8 cellular contexts compared by ENCODE assay signal in the genomic region with DNA sequence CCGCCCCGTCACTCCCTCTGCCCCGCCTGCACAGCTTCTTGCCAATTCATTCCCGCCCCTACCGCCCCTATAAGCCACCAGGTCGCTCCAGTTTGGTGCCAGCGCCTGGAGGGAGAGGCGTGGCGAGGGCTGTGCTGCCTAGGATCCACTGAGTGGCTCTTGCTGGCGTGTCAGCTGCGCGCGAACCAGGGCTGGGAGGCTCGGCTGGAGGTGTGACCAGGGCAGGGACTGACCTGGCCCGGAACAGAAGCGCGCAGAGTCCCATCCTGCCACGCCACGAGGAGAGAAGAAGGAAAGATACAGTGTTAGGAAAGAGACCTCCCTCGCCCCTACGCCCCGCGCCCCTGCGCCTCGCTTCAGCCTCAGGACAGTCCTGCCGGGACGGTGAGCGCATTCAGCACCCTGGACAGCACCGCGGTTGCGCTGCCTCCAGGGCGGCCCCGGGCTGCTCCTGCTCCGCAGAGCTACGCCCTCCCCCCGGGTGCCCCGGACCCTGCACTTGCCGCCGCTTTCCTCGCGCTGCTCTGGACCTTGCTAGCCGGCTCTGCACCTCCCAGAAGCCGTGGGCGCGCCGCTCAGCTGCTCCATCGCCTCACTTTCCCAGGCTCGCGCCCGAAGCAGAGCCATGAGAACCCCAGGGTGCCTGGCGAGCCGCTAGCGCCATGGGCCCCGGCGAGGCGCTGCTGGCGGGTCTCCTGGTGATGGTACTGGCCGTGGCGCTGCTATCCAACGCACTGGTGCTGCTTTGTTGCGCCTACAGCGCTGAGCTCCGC. TPM values are rescaled to one million over a fixed set of nuclear protein-coding genes. Genes with fewer than 3 reads are reported as not detected.
DNase-seq lines count a peak whose midpoint lies in the region; ATAC-seq and TF ChIP-seq lines count a peak whose summit lies in the region.

A gene with protein sequence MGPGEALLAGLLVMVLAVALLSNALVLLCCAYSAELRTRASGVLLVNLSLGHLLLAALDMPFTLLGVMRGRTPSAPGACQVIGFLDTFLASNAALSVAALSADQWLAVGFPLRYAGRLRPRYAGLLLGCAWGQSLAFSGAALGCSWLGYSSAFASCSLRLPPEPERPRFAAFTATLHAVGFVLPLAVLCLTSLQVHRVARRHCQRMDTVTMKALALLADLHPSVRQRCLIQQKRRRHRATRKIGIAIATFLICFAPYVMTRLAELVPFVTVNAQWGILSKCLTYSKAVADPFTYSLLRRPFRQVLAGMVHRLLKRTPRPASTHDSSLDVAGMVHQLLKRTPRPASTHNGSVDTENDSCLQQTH (plus strand): TSS at position 72 of the 773 bp plus-strand sequence. CDS start 591 bp downstream, at position 663.

- H3K27ac ChIP-seq in CD4-positive, alpha-beta memory T cell (ENCODE audit: low read depth, low read length) = no peak within 1 kb of the TSS
- no peak within 1 kb of the TSS for H3K27ac ChIP-seq in body of pancreas

- no peaks in the 10 kb centered on the region for H3K36me3 ChIP-seq in CD4-positive, alpha-beta memory T cell (ENCODE audit: insufficient read depth, low read length)
- no peaks in the 10 kb centered on the region for H3K36me3 ChIP-seq in body of pancreas (replicated peaks in 1 of 2; ENCODE audit: insufficient read depth in 1 of 2, low read depth in 2 of 2)

- H3K4me1 ChIP-seq in CD4-positive, alpha-beta memory T cell (ENCODE audit: insufficient read depth, low read length) = no peaks in the 10 kb centered on the region
- no peaks in the 10 kb centered on the region for H3K4me1 ChIP-seq in body of pancreas

- H3K36me3 Mint-ChIP-seq in CD4-positive, alpha-beta memory T cell = no peaks in the 10 kb centered on the region
- no peaks in the 10 kb centered on the region for H3K36me3 Mint-ChIP-seq in HFFc6 (ENCODE audit: low read depth)

- H3K9me3 ChIP-seq in CD4-positive, alpha-beta memory T cell (ENCODE audit: control insufficient read depth in 1 of 2, low read length in 2 of 2) = no peaks in the 10 kb centered on the region
- H3K9me3 ChIP-seq in body of pancreas = no peaks in the 10 kb centered on the region

- TF ChIP-seq CTCF in body of pancreas (IDR thresholded peaks at IDR 0.05) = no peak
- no peak for TF ChIP-seq CTCF in HFFc6 (IDR thresholded peaks at IDR 0.05)

- ATAC-seq in body of pancreas (peak; percentile 65), left lobe of liver (peak; percentile 87)

- H3K4me1 Mint-ChIP-seq in CD4-positive, alpha-beta memory T cell = no peaks in the 10 kb centered on the region
- H3K4me1 Mint-ChIP-seq in HFFc6 (ENCODE audit: low read depth) = no peaks in the 10 kb centered on the region

- intact Hi-C loops in CD4-positive, alpha-beta memory T cell (cut with micrococcal nuclease) = no loop called here
- intact Hi-C loops in body of pancreas (cut with DNase I) = no loop called here

- H3K27me3 ChIP-seq in CD4-positive, alpha-beta memory T cell (ENCODE audit: insufficient read depth, low read length) = no peaks in the 10 kb centered on the region
- no peaks in the 10 kb centered on the region for H3K27me3 ChIP-seq in body of pancreas

- peaks cover 13 to 22% of the 10 kb centered on the region in 2 donors for H3K27me3 Mint-ChIP-seq in CD4-positive, alpha-beta memory T cell
- peaks cover 46% of the 10 kb centered on the region for H3K27me3 Mint-ChIP-seq in HFFc6 (ENCODE audit: insufficient read depth)

- WGBS in body of pancreas, 2 donors = 5% methylated on average over 8 to 63 of the region's 63 CpGs

- H3K4me3 ChIP-seq in CD4-positive, alpha-beta memory T cell (ENCODE audit: low read length in 2 of 2) = no peak within 1 kb of the TSS
- H3K4me3 ChIP-seq in body of pancreas = no peak within 1 kb of the TSS

- DNase-seq in CD4-positive, alpha-beta memory T cell = peak in 4 of 5 donors; percentile 3 to 16 (median 8)
- DNase-seq in NCI-H2171 (lab: John Stamatoyannopoulos, UW) = peak; percentile 32
- peak; percentile 42 to 64 (median 54) for DNase-seq in body of pancreas
- no peak for DNase-seq in left lobe of liver (ENCODE audit: low spot score)
- DNase-seq in stromal cell of bone marrow (ENCODE audit: low read depth) = peak; percentile 14
- DNase-seq in GDM1 (lab: John Stamatoyannopoulos, UW) = no peak
- no peak for DNase-seq in HFFc6
- no peak for DNase-seq in OCI-M1 (lab: John Stamatoyannopoulos, UW)

- H3K27ac Mint-ChIP-seq in CD4-positive, alpha-beta memory T cell = no peak within 1 kb of the TSS
- H3K27ac Mint-ChIP-seq in HFFc6 = no peak within 1 kb of the TSS

- POLR2A ChIA-PET in CD4-positive, alpha-beta memory T cell (lab: Charles Lee; ENCODE audit: partially characterized antibody) = no interaction called here

- peaks cover 0 to 2% (median 0%) of the 10 kb centered on the region in 8 donors for H3K9me3 Mint-ChIP-seq in CD4-positive, alpha-beta memory T cell
- H3K9me3 Mint-ChIP-seq in HFFc6 = no peaks in the 10 kb centered on the region

- CTCF ChIA-PET in CD4-positive, alpha-beta memory T cell (lab: Charles Lee; ENCODE audit: partially characterized antibody) = no interaction called here

- H3K4me3 Mint-ChIP-seq in CD4-positive, alpha-beta memory T cell = no peak within 1 kb of the TSS
- no peak within 1 kb of the TSS for H3K4me3 Mint-ChIP-seq in HFFc6

- no peak for TF ChIP-seq POLR2A in body of pancreas (IDR thresholded peaks at IDR 0.05)

RNA-seq across cellular contexts. Expression of the gene that starts here (rescaled TPM):
- not detected for total RNA-seq in CD4-positive, alpha-beta memory T cell
- polyA plus RNA-seq in CD4-positive, alpha-beta memory T cell = not detected
- total RNA-seq in body of pancreas (not detected), left lobe of liver (not detected)
- under 1 TPM in 4 of 6 experiments, not detected in 2; 0.05 to 0.14 (median 0.09) TPM for total RNA-seq in HFFc6 (2021; fragmentation: NEBNext Ultra II Directional; extraction: Animal tissue kit (Norgen Biotek cat#: 25700))

Comparison
In these comparisons a context has a peak if more than half of its experiments do, and no peak if none do; other contexts are left out.
1. Peak in DNase-seq in CD4-positive, alpha-beta memory T cell; RNA of the gene not detected or under 1 TPM.
2. Peak in DNase-seq and ATAC-seq in body of pancreas; RNA of the gene not detected or under 1 TPM.
3. Peak in ATAC-seq in left lobe of liver; RNA of the gene not detected or under 1 TPM.
4. DNase-seq: peak in NCI-H2171 (single experiment) and stromal cell of bone marrow (single experiment); none in left lobe of liver (single experiment), GDM1 (single experiment), HFFc6 (single experiment) and OCI-M1 (single experiment).